8 cellular contexts compared by ENCODE assay signal in the genomic region with DNA sequence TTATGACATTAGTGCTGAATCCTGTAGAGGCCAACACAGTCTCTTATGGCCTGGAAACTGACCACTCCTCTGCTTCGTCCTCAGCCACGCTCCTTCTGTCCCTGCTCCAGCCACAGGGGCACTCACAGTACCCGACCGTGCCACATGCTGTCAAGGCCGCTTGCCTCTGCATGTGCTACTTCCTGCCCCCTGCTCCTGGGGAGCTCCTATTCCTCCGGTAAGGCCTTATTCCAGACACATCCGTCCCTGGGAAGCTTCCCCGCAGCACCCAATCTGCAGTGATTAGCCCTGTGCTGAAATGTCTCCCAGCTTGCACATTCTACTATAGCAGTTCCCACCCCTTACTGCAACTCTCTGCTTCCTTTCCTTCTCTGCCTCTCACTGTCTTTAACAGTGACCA.
"Had no signal": no experiment of that assay in that cellular context is flagged by ENCODE, and none has a peak within 500 bp of the region (broad histone marks: within the 10 kb centered on the region; RNA-seq: fewer than 3 reads in every experiment).

No MANE protein-coding gene starts in this region.

- H3K4me3 ChIP-seq: K562 had no signal

- H3K4me1 Mint-ChIP-seq: IgD-negative memory B cell had no signal

- H3K4me3 Mint-ChIP-seq: IgD-negative memory B cell had no signal

- H3K9ac ChIP-seq: KMS-11 had no signal

- H3K27ac Mint-ChIP-seq: IgD-negative memory B cell had no signal

- H3K27me3 Mint-ChIP-seq: IgD-negative memory B cell had no signal

- H3K4me2 ChIP-seq: KMS-11 had no signal

- DNase-seq: NCI-H1436 treated with DMSO at 0.1 percent for 48 hours, NCI-H2081 treated with DMSO at 0.1 percent for 48 hours, NCI-H226, NCI-H510A had no signal

- H3K27ac ChIP-seq: HL-60, KMS-11 had no signal

- H3K9me3 Mint-ChIP-seq: IgD-negative memory B cell had no signal
